ENCODE assay signal across 12 cellular contexts in genomic region chr12:79897617-79898016, GRCh38. TPM values are rescaled to one million over a fixed set of nuclear protein-coding genes. Genes with fewer than 3 reads are reported as not detected.
DNase-seq lines count a peak whose midpoint lies in the region; ATAC-seq and TF ChIP-seq lines count a peak whose summit lies in the region.
"Had no signal": no experiment of that assay in that cellular context is flagged by ENCODE, and none has a peak within 500 bp of the region (broad histone marks: within the 10 kb centered on the region; RNA-seq: fewer than 3 reads in every experiment).

No MANE protein-coding gene starts in this region.

- H4K20me1 ChIP-seq in PC-3 (ENCODE audit: low read length), result 0 out of 2 replicates have a peak, but pooled peaks cover 4% of the 10 kb centered on the region

- no peaks in the 10 kb centered on the region for H3K27me3 Mint-ChIP-seq in endodermal cell (ENCODE audit: insufficient read depth)

- H3F3A ChIP-seq in PC-3 (ENCODE audit: low read length, unreplicated experiment), result no peaks in the 10 kb centered on the region

- no peak for TF ChIP-seq CTCF in PC-3 (conservative IDR thresholded peaks at IDR 0.05; ENCODE audit: low read depth, low read length)
- TF ChIP-seq CTCF in endodermal cell (conservative IDR thresholded peaks at IDR 0.05), result no peak

- no peaks in the 10 kb centered on the region for H3K9me2 ChIP-seq in PC-3 (replicated peaks; ENCODE audit: low read length)

- H3K4me2 ChIP-seq in PC-3 (ENCODE audit: low read length), result peak overlapping the region; percentile 23; the same call in 1 of the 2 replicates

- peaks cover 2% of the 10 kb centered on the region for H3K36me3 Mint-ChIP-seq in endodermal cell (ENCODE audit: low read depth)

- H3K27ac Mint-ChIP-seq in endodermal cell, result peak overlapping the region; percentile 14

- DNase-seq in EL (peak; percentile 98), PC-3 (peak; percentile 94), endodermal cell (no peak), non-pigmented ciliary epithelial cell (ENCODE audit: low read depth) (peak; percentile 91), SHP77 treated with DMSO at 0.1 percent for 48 hours (lab: John Stamatoyannopoulos, UW) (no peak), KBM-7 (no peak), DMS79 (lab: John Stamatoyannopoulos, UW) (no peak)
- DNase-seq: effector CD8-positive, alpha-beta T cell; midbrain; stomach had no signal

- ATAC-seq in PC-3, result peak; percentile 91
- no peak for ATAC-seq in GM18867 (IDR thresholded peaks at IDR 0.05; ENCODE audit: unreplicated experiment)

- H3K9me3 Mint-ChIP-seq in endodermal cell, result no peaks in the 10 kb centered on the region

- H3K27me3 ChIP-seq in PC-3 (ENCODE audit: low read length) (no peaks in the 10 kb centered on the region), endodermal cell (ENCODE audit: control insufficient read depth, insufficient read depth, low read length, poor library complexity, severe bottlenecking) (no peaks in the 10 kb centered on the region)
- H3K27me3 ChIP-seq: stomach had no signal

- H3K27ac ChIP-seq in PC-3 (ENCODE audit: low read length) (no peak overlapping the region), endodermal cell (ENCODE audit: low read depth, low read length) (no peak overlapping the region)
- H3K27ac ChIP-seq: SK-N-MC, stomach had no signal

- H3K36me3 ChIP-seq in PC-3 (ENCODE audit: low read depth, low read length) (no peaks in the 10 kb centered on the region), endodermal cell (ENCODE audit: control insufficient read depth, insufficient read depth, low read length) (peaks cover 13% of the 10 kb centered on the region)
- H3K36me3 ChIP-seq: stomach had no signal

- H3K9me3 ChIP-seq in PC-3 (ENCODE audit: low read length), result no peaks in the 10 kb centered on the region
- no peaks in the 10 kb centered on the region for H3K9me3 ChIP-seq in endodermal cell (ENCODE audit: control insufficient read depth, low read length)
- H3K9me3 ChIP-seq: stomach had no signal

- 67% methylated on average over 1 of the region's 1 CpG; no CpG with 5 or more reads in 1 of the 2 experiments for WGBS in endodermal cell (ENCODE audit: insufficient coverage in 1 of 2, insufficient read length in 1 of 2), 2 experiments

- BruUV-seq in PC-3 (replicated peaks; lab: Mats Ljungman, UMichigan), result no TSS peak

- in situ Hi-C loops in KBM-7 (cut with MboI; ENCODE audit: low pct_unique_long_range_greater_than_20kb, low sequenced_read_pairs), result no loop called here

- H3K4me3 ChIP-seq in PC-3 (ENCODE audit: low read length) (no peak overlapping the region), endodermal cell (ENCODE audit: low read length) (no peak overlapping the region)
- H3K4me3 ChIP-seq: SK-N-MC, stomach had no signal

- peaks cover 91% of the 10 kb centered on the region for H3K79me2 ChIP-seq in PC-3 (ENCODE audit: low read length)

- H3K9ac ChIP-seq in PC-3 (ENCODE audit: low read length) (no peak overlapping the region), endodermal cell (ENCODE audit: extremely low read depth, low read length, poor library complexity, severe bottlenecking) (no peak overlapping the region)

- no peak overlapping the region for H2AFZ ChIP-seq in PC-3 (ENCODE audit: low read length)

- no peak overlapping the region for H3K4me3 Mint-ChIP-seq in endodermal cell

- CTCF ChIA-PET in PC-3 (lab: Charles Lee), result no interaction called here

- POLR2A ChIA-PET in PC-3 (lab: Charles Lee; ENCODE audit: unreplicated experiment), result no interaction called here

- peaks cover 18% of the 10 kb centered on the region for H3K4me1 Mint-ChIP-seq in endodermal cell

- intact Hi-C loops in PC-3 (cut with micrococcal nuclease), result no loop called here

- peaks cover 33% of the 10 kb centered on the region for H3K4me1 ChIP-seq in PC-3 (ENCODE audit: insufficient read depth, low read length)
- no peaks in the 10 kb centered on the region for H3K4me1 ChIP-seq in endodermal cell (ENCODE audit: control insufficient read depth, insufficient read depth, low read length)

RNA-seq across cellular contexts. Expression of gene PPP1R12A, which starts 37.3 kb away (rescaled TPM):
- total RNA-seq in PC-3 (2014; rRNA removed) (43.2 and 67.5 TPM in 2 replicates), endodermal cell (10 to 100 TPM; 80.0 to 94.7 TPM)
- polyA plus RNA-seq in endodermal cell (2013, experiment 1 of 2), result 47.6 TPM
- polyA plus RNA-seq in endodermal cell (2013, experiment 2 of 2), result 55.4 TPM

Comparison
In these comparisons a context has a peak if more than half of its experiments do, and no peak if none do; other contexts are left out.
1. DNase-seq: peak in EL (single experiment), PC-3 (single experiment) and non-pigmented ciliary epithelial cell (single experiment); none in endodermal cell (single experiment), SHP77 treated with DMSO at 0.1 percent for 48 hours (single experiment), KBM-7 (single experiment) and DMS79 (single experiment).